In the genomic region with DNA sequence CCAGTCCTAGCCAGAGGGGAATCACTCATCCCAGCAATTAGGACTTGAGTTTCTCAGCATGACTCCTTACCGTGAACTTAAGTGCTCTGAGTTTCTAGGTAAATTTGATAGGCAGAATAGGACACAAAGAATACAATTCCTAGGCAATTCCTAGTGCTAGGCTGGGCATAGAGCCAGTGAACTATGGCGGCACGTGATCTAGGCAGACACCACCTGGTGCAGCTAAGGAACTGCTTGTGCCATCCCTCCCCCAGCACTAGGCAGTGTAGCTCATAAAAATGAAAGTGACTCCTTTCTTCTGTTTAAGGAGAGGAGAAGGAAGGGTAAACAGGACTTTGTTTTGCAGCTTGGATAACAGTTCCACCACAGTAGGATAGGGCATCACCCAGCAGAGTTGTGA, we compare ENCODE assay signal across 13 cellular contexts.
"Had no signal": no experiment of that assay in that cellular context is flagged by ENCODE, and none has a peak within 500 bp of the region (broad histone marks: within the 10 kb centered on the region; RNA-seq: fewer than 3 reads in every experiment).

No MANE protein-coding gene starts in this region.

- H3K27ac ChIP-seq: foreskin keratinocyte, neutrophil, thoracic aorta had no signal

- DNase-seq: activated CD4-positive, alpha-beta T cell treated with anti-CD3 and anti-CD28 coated beads for 4 hours; activated CD8-positive, alpha-beta T cell treated with anti-CD3 and anti-CD28 coated beads, Interleukin-2, amount 10 ng/mL, durations not matched to agents 7 days and 5 days; activated naive CD4-positive, alpha-beta T cell; activated naive CD8-positive, alpha-beta T cell treated with anti-CD3 and anti-CD28 coated beads, Interleukin-2, amount 50 U/mL, for 24 hours; left colon; naive thymus-derived CD8-positive, alpha-beta T cell; retina; stimulated activated CD4-positive, alpha-beta T cell treated with anti-CD3 and anti-CD28 coated beads, Interleukin-15, amount 100 ng/mL, for 24 hours; stimulated activated CD4-positive, alpha-beta T cell treated with anti-CD3 and anti-CD28 coated beads, Interleukin-4, amount 100 ng/mL, for 24 hours; stimulated activated naive CD8-positive, alpha-beta T cell treated with anti-CD3 and anti-CD28 coated beads, Interleukin-15, amount 100 ng/mL, for 72 hours had no signal

- H3K36me3 ChIP-seq: neutrophil, thoracic aorta had no signal

- H3K9me3 ChIP-seq: neutrophil, thoracic aorta had no signal

- H3K4me3 ChIP-seq: thoracic aorta had no signal

- ATAC-seq: activated CD8-positive, alpha-beta T cell treated with anti-CD3 and anti-CD28 coated beads, Interleukin-2, amount 10 ng/mL, durations not matched to agents 7 days and 5 days; activated naive CD8-positive, alpha-beta T cell treated with anti-CD3 and anti-CD28 coated beads, Interleukin-2, amount 50 U/mL, for 24 hours; foreskin keratinocyte; left colon; naive thymus-derived CD8-positive, alpha-beta T cell; stimulated activated naive CD8-positive, alpha-beta T cell treated with anti-CD3 and anti-CD28 coated beads, Interleukin-15, amount 100 ng/mL, for 72 hours had no signal

- H3K4me1 ChIP-seq: foreskin keratinocyte had no signal

- H3K27me3 ChIP-seq: foreskin keratinocyte, neutrophil had no signal
